ENCODE assay signal across 11 cellular contexts in the genomic region with DNA sequence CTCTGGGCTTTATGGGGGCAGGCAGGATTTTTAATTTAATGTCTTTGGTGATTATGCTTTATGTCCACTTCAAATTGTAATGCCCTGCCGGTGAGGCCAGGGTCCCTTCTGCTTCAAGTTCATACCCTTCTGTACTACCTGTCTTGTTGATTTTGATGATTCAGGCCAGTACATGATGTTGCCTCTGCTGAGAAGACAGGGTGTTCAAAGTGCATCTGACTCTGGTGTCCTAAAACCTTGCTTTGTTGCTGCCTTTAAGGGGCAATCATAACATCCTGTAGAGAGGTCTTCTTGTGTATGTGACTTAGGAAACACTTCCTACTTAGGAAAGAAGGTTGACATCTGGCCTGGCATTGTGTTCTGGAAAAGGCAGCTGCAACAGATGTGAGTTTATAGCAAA.
DNase-seq lines count a peak whose midpoint lies in the region; ATAC-seq and TF ChIP-seq lines count a peak whose summit lies in the region.
"Had no signal": no experiment of that assay in that cellular context is flagged by ENCODE, and none has a peak within 500 bp of the region (broad histone marks: within the 10 kb centered on the region; RNA-seq: fewer than 3 reads in every experiment).

No MANE protein-coding gene starts in this region.

- H3K4me3 ChIP-seq in HUES48 (ENCODE audit: low read depth, low read length) (no peak overlapping the region), cardiac fibroblast (replicated peaks in 1 of 2; ENCODE audit: low read depth in 2 of 2, low read length in 2 of 2) (no peak overlapping the region), iPS-20b (ENCODE audit: low read length) (peak overlapping the region; percentile 14; the same call in 1 of the 2 replicates), skeletal muscle satellite cell (ENCODE audit: low read length) (no peak overlapping the region)
- H3K4me3 ChIP-seq: vagina had no signal

- H3K4me2 ChIP-seq in skeletal muscle satellite cell (ENCODE audit: low read length): no peak overlapping the region

- H3K27ac ChIP-seq in HUES48 (ENCODE audit: low read depth, low read length): peak overlapping the region; percentile 93
- peak overlapping the region; percentile 74 for H3K27ac ChIP-seq in iPS-20b (ENCODE audit: low read length)
- H3K27ac ChIP-seq: vagina had no signal

- TF ChIP-seq CTCF in cardiac fibroblast (IDR thresholded peaks at IDR 0.05; ENCODE audit: low read depth, low read length): no peak

- H3K27me3 ChIP-seq in HUES48 (ENCODE audit: control insufficient read depth, insufficient read depth, low read length) (no peaks in the 10 kb centered on the region), iPS-20b (ENCODE audit: insufficient read depth, low read length) (no peaks in the 10 kb centered on the region), skeletal muscle satellite cell (ENCODE audit: control insufficient read depth, insufficient read depth, low read length) (no peaks in the 10 kb centered on the region)
- H3K27me3 ChIP-seq: vagina had no signal

- peak; percentile 40 to 67 for DNase-seq in cardiac fibroblast (ENCODE audit: low read depth in 2 of 2)
- DNase-seq in NCI-H187 treated with DMSO at 0.1 percent for 48 hours (lab: John Stamatoyannopoulos, UW): no peak
- DNase-seq in effector CD4-positive, alpha-beta T cell: no peak
- DNase-seq: activated naive CD4-positive, alpha-beta T cell treated with anti-CD3 and anti-CD28 coated beads, Interleukin-2, amount 10 ng/mL, durations not matched to agents 7 days and 5 days; KBM-7 had no signal

- H3K9me3 ChIP-seq in HUES48 (ENCODE audit: control insufficient read depth, insufficient read depth, low read length) (peaks cover 10% of the 10 kb centered on the region), iPS-20b (ENCODE audit: insufficient read depth, low read depth, low read length) (peaks cover 10% of the 10 kb centered on the region), skeletal muscle satellite cell (replicated peaks; ENCODE audit: low read length) (no peaks in the 10 kb centered on the region)
- H3K9me3 ChIP-seq: vagina had no signal

- peaks cover 44% of the 10 kb centered on the region for H3K4me1 ChIP-seq in HUES48 (ENCODE audit: control insufficient read depth, insufficient read depth, low read length)
- peaks cover 33% of the 10 kb centered on the region for H3K4me1 ChIP-seq in iPS-20b (ENCODE audit: insufficient read depth, low read length)
- peaks cover 52% of the 10 kb centered on the region for H3K4me1 ChIP-seq in skeletal muscle satellite cell (ENCODE audit: control insufficient read depth, insufficient read depth, low read length)

- peak overlapping the region; percentile 8; the same call in 1 of the 2 replicates for H3K9ac ChIP-seq in HUES48 (ENCODE audit: low read depth, low read length)
- peak overlapping the region; percentile 55; the same call in 1 of the 2 replicates for H3K9ac ChIP-seq in iPS-20b (ENCODE audit: low read depth, low read length)
- peak overlapping the region; percentile 76 for H3K9ac ChIP-seq in skeletal muscle satellite cell (ENCODE audit: low read depth, low read length)

- H3K36me3 ChIP-seq in HUES48 (ENCODE audit: control insufficient read depth, insufficient read depth, low read length) (no peaks in the 10 kb centered on the region), iPS-20b (ENCODE audit: insufficient read depth, low read depth, low read length) (peaks cover 6% of the 10 kb centered on the region; the same call in 1 of the 2 replicates), skeletal muscle satellite cell (ENCODE audit: insufficient read depth, low read length) (no peaks in the 10 kb centered on the region)
- H3K36me3 ChIP-seq: vagina had no signal

- ATAC-seq in HG03354 (IDR thresholded peaks at IDR 0.05; ENCODE audit: poor library complexity, severe bottlenecking, unreplicated experiment): no peak
- ATAC-seq: stimulated activated memory B cell treated with anti-CD40 and anti-IgM and Interleukin-4, amounts not matched to agents 10 μg/mL and 1 μg/mL and 100 μg/mL, for 72 hours had no signal

Comparison
In these comparisons a context has a peak if more than half of its experiments do, and no peak if none do; other contexts are left out.
1. H3K9ac ChIP-seq: peak in every context shown above with its lines; median percentile 76 in skeletal muscle satellite cell; 55 in iPS-20b; 8 in HUES48.
2. DNase-seq: peak in cardiac fibroblast (2 of 2); none in NCI-H187 treated with DMSO at 0.1 percent for 48 hours (single experiment) and effector CD4-positive, alpha-beta T cell (single experiment).